In genomic region chr16:7888421-7888820, GRCh38 we compare ENCODE assay signal across 12 cellular contexts.
"Had no signal": no experiment of that assay in that cellular context is flagged by ENCODE, and none has a peak within 500 bp of the region (broad histone marks: within the 10 kb centered on the region; RNA-seq: fewer than 3 reads in every experiment).

No MANE protein-coding gene starts in this region.

- H3K9me3 ChIP-seq: gastrocnemius medialis, transverse colon had no signal

- H3K4me1 ChIP-seq: heart right ventricle had no signal

- H3K4me3 ChIP-seq: cardiac muscle cell, coronary artery, gastrocnemius medialis, heart right ventricle, SK-N-MC, transverse colon had no signal

- DNase-seq: activated CD4-positive, CD25-positive, alpha-beta regulatory T cell treated with anti-CD3 and anti-CD28 coated beads, Interleukin-2, amount 50 U/mL, for 72 hours; activated naive CD8-positive, alpha-beta T cell treated with anti-CD3 and anti-CD28 coated beads, Interleukin-2, amount 10 ng/mL, durations not matched to agents 7 days and 5 days; aorta; effector CD8-positive, alpha-beta T cell; gastrocnemius medialis; heart right ventricle; stimulated activated CD4-positive, alpha-beta T cell treated with anti-CD3 and anti-CD28 coated beads, Interleukin-4, amount 100 ng/mL, for 1 hour; stimulated activated naive B cell treated with anti-CD40 and anti-IgM and Interleukin-4, amounts not matched to agents 10 μg/mL and 1 μg/mL and 100 μg/mL, for 72 hours; transverse colon had no signal

- H3K27me3 ChIP-seq: cardiac muscle cell, gastrocnemius medialis, transverse colon had no signal

- H3K36me3 ChIP-seq: cardiac muscle cell, gastrocnemius medialis, heart right ventricle, transverse colon had no signal

- H3K27ac ChIP-seq: cardiac muscle cell, coronary artery, gastrocnemius medialis, heart right ventricle, SK-N-MC had no signal
